ENCODE assay signal across 8 cellular contexts in genomic region chr5:273491-273890, GRCh38. TPM values are rescaled to one million over a fixed set of nuclear protein-coding genes. Genes with fewer than 3 reads are reported as not detected.
DNase-seq lines count a peak whose midpoint lies in the region; ATAC-seq, FAIRE-seq and TF ChIP-seq lines count a peak whose summit lies in the region.
"Not testable (repeated sequence)": the region's sequence is repeated elsewhere in the genome, so short reads cannot be mapped to it uniquely, and the experiment has no call there.

No MANE protein-coding gene starts in this region.

- H3K27me3 ChIP-seq in CD4-positive, alpha-beta memory T cell (ENCODE audit: insufficient read depth, low read length); IMR-90 (ENCODE audit: control insufficient read depth, insufficient read depth, low read length); SK-N-SH (ENCODE audit: insufficient read depth); GM12878 (replicated peaks in 1 of 2; ENCODE audit: control insufficient read depth in 2 of 2, insufficient read depth in 2 of 2, low read length in 1 of 2): not testable (repeated sequence)

- not testable (repeated sequence) for H3K9me3 ChIP-seq in CD4-positive, alpha-beta memory T cell (ENCODE audit: control insufficient read depth in 1 of 2, low read length in 2 of 2); IMR-90 (ENCODE audit: control insufficient read depth, insufficient read depth, low read length); SK-N-SH; GM12878 (replicated peaks; ENCODE audit: control insufficient read depth, insufficient read depth, low read length)

- in situ Hi-C loops in IMR-90 (cut with MboI; ENCODE audit: low sequenced_read_pairs); GM12878 (cut with MboI): not testable (repeated sequence)

- intact Hi-C loops in CD4-positive, alpha-beta memory T cell (cut with micrococcal nuclease) = loop anchor here (5.0 kb wide), 3 partner anchors 169 to 1359 kb away; partner anchors contain the start of genes CEP72 and EXOC3
- intact Hi-C loops in IMR-90 (cut with micrococcal nuclease); GM12878 (cut with micrococcal nuclease; ENCODE audit: unreplicated experiment); natural killer cell (cut with micrococcal nuclease): not testable (repeated sequence)

- dilution Hi-C loops in IMR-90 (cut with HindIII; ENCODE audit: low sequenced_read_pairs, unreplicated experiment) = not testable (repeated sequence)

- not testable (repeated sequence) for TF ChIP-seq EP300 in SK-N-SH (IDR thresholded peaks at IDR 0.05; ENCODE audit: borderline replicate concordance in 1 of 2, low read depth in 1 of 2, low read length in 1 of 2); GM12878 (IDR thresholded peaks at IDR 0.05; ENCODE audit: borderline replicate concordance in 1 of 2, control insufficient read depth in 1 of 2, low read depth in 2 of 2, low read length in 2 of 2)

- not testable (repeated sequence) for H2BK120ac ChIP-seq in IMR-90 (ENCODE audit: low read depth, low read length)

- H4K20me1 ChIP-seq in IMR-90 (ENCODE audit: insufficient read depth, low read length) (peaks cover 11% of the 10 kb centered on the region; the same call in 1 of the 2 replicates), SK-N-SH (ENCODE audit: insufficient read depth) (peaks cover 39% of the 10 kb centered on the region)
- not testable (repeated sequence) for H4K20me1 ChIP-seq in GM12878 (ENCODE audit: control insufficient read depth, insufficient read depth)

- H3K9me1 ChIP-seq in IMR-90 (ENCODE audit: insufficient read depth, low read length) = not testable (repeated sequence)

- not testable (repeated sequence) for FAIRE-seq in GM12878 (lab: Jason Lieb, UNC)

- ATAC-seq in IMR-90 (ENCODE audit: low read depth); GM12878; natural killer cell: not testable (repeated sequence)

- not testable (repeated sequence) for H3K4ac ChIP-seq in IMR-90 (ENCODE audit: low read depth, low read length)

- not testable (repeated sequence) for H3K4me3 ChIP-seq in CD4-positive, alpha-beta memory T cell (ENCODE audit: low read length in 2 of 2); IMR-90 (ENCODE audit: insufficient read depth, low read depth, low read length)
- H3K4me3 ChIP-seq in SK-N-SH (ENCODE audit: low read depth in 2 of 2, low read length in 1 of 2) (peak overlapping the region; percentile 68 to 93; a peak in 2 of 4 replicates), GM12878 (peak overlapping the region; percentile 76; the same call in 1 of the 2 replicates), fibroblast of the aortic adventitia (ENCODE audit: low read depth, low read length) (peak overlapping the region; percentile 40)

- no CpG with 5 or more reads among the region's 7 CpGs for whole genome bisulfite sequencing in IMR-90 (ENCODE audit: extremely low coverage in 2 of 2, insufficient read length in 1 of 2), 2 experiments
- 87% methylated on average over 7 of the region's 7 CpGs for WGBS in SK-N-SH (ENCODE audit: low lambda C conversion rate)
- 83% methylated on average over 7 of the region's 7 CpGs for WGBS in GM12878 (ENCODE audit: insufficient coverage, insufficient replicate concordance, low lambda C conversion rate, missing lambda C conversion rate)

- H3K4me2 ChIP-seq in IMR-90 (ENCODE audit: low read depth, low read length) = not testable (repeated sequence)
- H3K4me2 ChIP-seq in SK-N-SH (peak overlapping the region; percentile 86), GM12878 (ENCODE audit: control insufficient read depth, insufficient read depth) (peak overlapping the region; percentile 68; the same call in 1 of the 2 replicates)

- CTCF ChIA-PET in CD4-positive, alpha-beta memory T cell (lab: Charles Lee; ENCODE audit: partially characterized antibody); IMR-90 (lab: Yijun Ruan, JAX); SK-N-SH (lab: Yijun Ruan, JAX); GM12878 (lab: Yijun Ruan, JAX): not testable (repeated sequence)

- H3K56ac ChIP-seq in IMR-90 (ENCODE audit: extremely low read depth, insufficient read depth, low read length) = not testable (repeated sequence)

- H3K36me3 Mint-ChIP-seq in CD4-positive, alpha-beta memory T cell = peaks cover 0 to 39% of the 10 kb centered on the region in 2 donors
- not testable (repeated sequence) for H3K36me3 Mint-ChIP-seq in natural killer cell
- H3K36me3 Mint-ChIP-seq in stimulated activated naive CD8-positive, alpha-beta T cell treated with anti-CD3 and anti-CD28 coated beads, Interleukin-15, Interleukin-2, amounts not matched to agents 100 ng/mL and 50 ng/mL, for 24 hours (ENCODE audit: low read depth) = peaks cover 30% of the 10 kb centered on the region

- not testable (repeated sequence) for TF ChIP-seq POLR2A in IMR-90 (IDR thresholded peaks at IDR 0.05; ENCODE audit: low read depth, low read length); GM12878 (IDR thresholded peaks at IDR 0.05; ENCODE audit: low read depth, low read length)

- not testable (repeated sequence) for H4K91ac ChIP-seq in IMR-90 (ENCODE audit: insufficient read depth, low read depth, low read length)

- SMC1A ChIA-PET in GM12878 (lab: Charles Lee; ENCODE audit: uncharacterized antibody, unreplicated experiment) = not testable (repeated sequence)

- H3K79me2 ChIP-seq in SK-N-SH (ENCODE audit: insufficient read depth) = peaks cover 69% of the 10 kb centered on the region
- peaks cover 34% of the 10 kb centered on the region for H3K79me2 ChIP-seq in GM12878 (ENCODE audit: control insufficient read depth, insufficient read depth, low read length)

- H3K18ac ChIP-seq in IMR-90 (ENCODE audit: low read depth, low read length) = not testable (repeated sequence)

- DNase-seq in CD4-positive, alpha-beta memory T cell; IMR-90; SK-N-SH; GM12878 (ENCODE audit: low read depth, low spot score); fibroblast of the aortic adventitia (ENCODE audit: low read depth); natural killer cell: not testable (repeated sequence)
- DNase-seq in activated CD8-positive, alpha-beta memory T cell treated with anti-CD3 and anti-CD28 coated beads, Interleukin-2, amount 50 U/mL, for 48 hours = peak; percentile 38

- H2AK9ac ChIP-seq in IMR-90 (replicated peaks; ENCODE audit: low read depth, low read length, poor library complexity) = not testable (repeated sequence)

- peak overlapping the region in 6 of 7 donors; percentile 42 to 89 (median 69) for H3K27ac Mint-ChIP-seq in CD4-positive, alpha-beta memory T cell
- H3K27ac Mint-ChIP-seq in natural killer cell = peak overlapping the region; percentile 51 to 75
- H3K27ac Mint-ChIP-seq in stimulated activated naive CD8-positive, alpha-beta T cell treated with anti-CD3 and anti-CD28 coated beads, Interleukin-15, Interleukin-2, amounts not matched to agents 100 ng/mL and 50 ng/mL, for 24 hours = peak overlapping the region; percentile 59

- H3K27ac ChIP-seq in CD4-positive, alpha-beta memory T cell (ENCODE audit: low read depth, low read length); IMR-90 (ENCODE audit: insufficient read depth, low read length); SK-N-SH (ENCODE audit: low read depth in 2 of 2, low read length in 1 of 2); GM12878 (ENCODE audit: control insufficient read depth, insufficient read depth): not testable (repeated sequence)

- H2AK5ac ChIP-seq in IMR-90 (ENCODE audit: low read depth, low read length) = not testable (repeated sequence)

- not testable (repeated sequence) for H4K8ac ChIP-seq in IMR-90 (ENCODE audit: low read depth in 2 of 2, low read length in 2 of 2)

- POLR2A ChIA-PET in CD4-positive, alpha-beta memory T cell (lab: Charles Lee; ENCODE audit: partially characterized antibody); IMR-90 (lab: Charles Lee; ENCODE audit: unreplicated experiment); SK-N-SH (lab: Yijun Ruan, JAX); GM12878 (lab: Charles Lee): not testable (repeated sequence)

- not testable (repeated sequence) for H4K5ac ChIP-seq in IMR-90 (ENCODE audit: low read depth, low read length)

- peaks cover 18 to 52% (median 40%) of the 10 kb centered on the region in 4 donors for H3K4me1 Mint-ChIP-seq in CD4-positive, alpha-beta memory T cell
- peaks cover 32 to 52% of the 10 kb centered on the region in 2 donors for H3K4me1 Mint-ChIP-seq in natural killer cell
- peaks cover 39% of the 10 kb centered on the region for H3K4me1 Mint-ChIP-seq in stimulated activated naive CD8-positive, alpha-beta T cell treated with anti-CD3 and anti-CD28 coated beads, Interleukin-15, Interleukin-2, amounts not matched to agents 100 ng/mL and 50 ng/mL, for 24 hours (ENCODE audit: low read depth)

- H3K14ac ChIP-seq in IMR-90 (replicated peaks; ENCODE audit: low read depth, low read length) = not testable (repeated sequence)

- H3K79me1 ChIP-seq in IMR-90 (ENCODE audit: low read depth in 1 of 2, low read length in 2 of 2) = peaks cover 2 to 23% of the 10 kb centered on the region in 2 experiments; a peak in 3 of 4 replicates

- TF ChIP-seq CTCF in IMR-90 (conservative IDR thresholded peaks at IDR 0.05; ENCODE audit: low read depth, low read length); SK-N-SH (IDR thresholded peaks at IDR 0.05); GM12878 (IDR thresholded peaks at IDR 0.05 in 2 of 3, conservative IDR thresholded peaks at IDR 0.05 in 1 of 3; ENCODE audit: control insufficient read depth in 2 of 3, extremely low read depth in 1 of 3, insufficient read depth in 1 of 3, low read depth in 3 of 3, low read length in 3 of 3); fibroblast of the aortic adventitia (IDR thresholded peaks at IDR 0.05; ENCODE audit: insufficient read depth, low read length); natural killer cell (IDR thresholded peaks at IDR 0.05): not testable (repeated sequence)

- peak overlapping the region; percentile 58 to 91 (median 84) for H3K4me3 Mint-ChIP-seq in CD4-positive, alpha-beta memory T cell
- H3K4me3 Mint-ChIP-seq in natural killer cell = peak overlapping the region; percentile 91
- H3K4me3 Mint-ChIP-seq in stimulated activated naive CD8-positive, alpha-beta T cell treated with anti-CD3 and anti-CD28 coated beads, Interleukin-15, Interleukin-2, amounts not matched to agents 100 ng/mL and 50 ng/mL, for 24 hours = peak overlapping the region; percentile 75

- H3K27me3 Mint-ChIP-seq in CD4-positive, alpha-beta memory T cell; natural killer cell (ENCODE audit: low read depth in 2 of 2); stimulated activated naive CD8-positive, alpha-beta T cell treated with anti-CD3 and anti-CD28 coated beads, Interleukin-15, Interleukin-2, amounts not matched to agents 100 ng/mL and 50 ng/mL, for 24 hours: not testable (repeated sequence)

- H3K23ac ChIP-seq in IMR-90 (ENCODE audit: low read depth, low read length) = not testable (repeated sequence)

- H3F3A ChIP-seq in SK-N-SH (replicated peaks; ENCODE audit: insufficient read depth) = not testable (repeated sequence)

- H3K9me2 ChIP-seq in SK-N-SH = not testable (repeated sequence)

- peaks cover 19% of the 10 kb centered on the region for H3K36me3 ChIP-seq in CD4-positive, alpha-beta memory T cell (ENCODE audit: insufficient read depth, low read length)
- H3K36me3 ChIP-seq in IMR-90 (ENCODE audit: control insufficient read depth, insufficient read depth, low read length) (peaks cover 13% of the 10 kb centered on the region), SK-N-SH (replicated peaks in 1 of 2; ENCODE audit: control insufficient read depth in 1 of 2, insufficient read depth in 2 of 2, low read length in 1 of 2) (peaks cover 24 to 26% of the 10 kb centered on the region in 2 experiments)
- not testable (repeated sequence) for H3K36me3 ChIP-seq in GM12878 (ENCODE audit: control insufficient read depth in 2 of 2, insufficient read depth in 2 of 2, low read length in 1 of 2)

- not testable (repeated sequence) for TF ChIP-seq RAD21 in IMR-90 (IDR thresholded peaks at IDR 0.05; ENCODE audit: low read length); SK-N-SH (IDR thresholded peaks at IDR 0.05; ENCODE audit: low read length); GM12878 (IDR thresholded peaks at IDR 0.05; ENCODE audit: insufficient read depth, low read depth, low read length)

- RAD21 ChIA-PET in GM12878 (lab: Charles Lee; ENCODE audit: unreplicated experiment) = not testable (repeated sequence)

- H3K9me3 Mint-ChIP-seq in CD4-positive, alpha-beta memory T cell; natural killer cell; stimulated activated naive CD8-positive, alpha-beta T cell treated with anti-CD3 and anti-CD28 coated beads, Interleukin-15, Interleukin-2, amounts not matched to agents 100 ng/mL and 50 ng/mL, for 24 hours: not testable (repeated sequence)

- H2BK15ac ChIP-seq in IMR-90 (ENCODE audit: low read depth, low read length) = not testable (repeated sequence)

- not testable (repeated sequence) for BruUV-seq in IMR-90 (replicated peaks; lab: Mats Ljungman, UMichigan); GM12878 (replicated peaks; lab: Mats Ljungman, UMichigan)

- H2AFZ ChIP-seq in IMR-90 (replicated peaks; ENCODE audit: low read length, poor library complexity); SK-N-SH (ENCODE audit: low read depth); GM12878 (ENCODE audit: control insufficient read depth, low read depth, low read length): not testable (repeated sequence)

- not testable (repeated sequence) for H3K9ac ChIP-seq in IMR-90 (ENCODE audit: low read depth, low read length); GM12878 (ENCODE audit: control insufficient read depth, insufficient read depth, low read length)
- H3K9ac ChIP-seq in SK-N-SH = peak overlapping the region; percentile 80; the same call in 1 of the 2 replicates

- not testable (repeated sequence) for H2BK20ac ChIP-seq in IMR-90 (ENCODE audit: low read depth, low read length)

- H3K4me1 ChIP-seq in CD4-positive, alpha-beta memory T cell (ENCODE audit: insufficient read depth, low read length) = peaks cover 38% of the 10 kb centered on the region
- not testable (repeated sequence) for H3K4me1 ChIP-seq in IMR-90 (ENCODE audit: control insufficient read depth, insufficient read depth, low read length); SK-N-SH (ENCODE audit: control insufficient read depth in 1 of 2, insufficient read depth in 2 of 2, low read depth in 1 of 2, low read length in 1 of 2); GM12878 (ENCODE audit: control insufficient read depth, insufficient read depth, low read length)

- not testable (repeated sequence) for H2BK5ac ChIP-seq in IMR-90 (ENCODE audit: low read depth, low read length, poor library complexity, severe bottlenecking)

RNA-seq across cellular contexts. Expression of gene PDCD6, which starts 2.0 kb away (rescaled TPM):
- total RNA-seq in CD4-positive, alpha-beta memory T cell = 10 to 100 TPM; 86.5 to 95.8 TPM
- polyA plus RNA-seq in CD4-positive, alpha-beta memory T cell = 100 to 1,000 TPM; 204 to 227 TPM
- total RNA-seq in IMR-90 (2012; rRNA removed) (158 and 168 TPM in 2 replicates), GM12878 (2014; rRNA removed) (144 and 148 TPM in 2 replicates), GM12878 (2014; rRNA removed; fragmentation: Illumina TruSeq; extraction: Trizol) (105 and 111 TPM in 2 replicates), GM12878 (2021) (91.5 and 92.5 TPM in 2 replicates), fibroblast of the aortic adventitia (ENCODE audit: low replicate concordance) (59.1 and 83.7 TPM in 2 replicates), natural killer cell (10 to 100 TPM; 49.6 to 65.6 (median 57.7) TPM)
- polyA plus RNA-seq in IMR-90 (2012; rRNA removed) (198 and 212 TPM in 2 replicates), SK-N-SH (2012; rRNA removed) (323 and 347 TPM in 2 replicates), GM12878 (2011; rRNA removed) (253 and 286 TPM in 2 replicates), GM12878 (2014; fragmentation: Illumina TruSeq; extraction: Trizol) (97.2 and 108 TPM in 2 replicates), GM12878 (2014; fragmentation: Nextera tagmentation; extraction: Ambion mirVana) (10 to 100 TPM; 28.6 to 58.4 TPM), GM12878 (2014; rRNA removed) (135 and 154 TPM in 2 replicates), GM12878 (2016; fragmentation: Nextera tagmentation; extraction: Ambion mirVana) (100 to 1,000 TPM; 228 TPM)
- 189 and 290 TPM in 2 replicates for polyA plus RNA-seq in IMR-90 (2012; cell fraction: cytosol; rRNA removed)
- polyA plus RNA-seq in IMR-90 (2012; cell fraction: nucleus; rRNA removed; ENCODE audit: low replicate concordance) = 198 and 241 TPM in 2 replicates
- polyA plus RNA-seq in SK-N-SH (2012; cell fraction: cytosol; rRNA removed) = 349 and 362 TPM in 2 replicates
- polyA plus RNA-seq in SK-N-SH (2012; cell fraction: nucleus; rRNA removed) = 226 and 288 TPM in 2 replicates
- 142 and 166 TPM in 2 replicates for total RNA-seq in GM12878 (2013; cell fraction: nucleolus; rRNA removed)
- 77.7 TPM for polyA plus RNA-seq in GM12878 (2011; ENCODE audit: low read depth)
- 255 and 280 TPM in 2 replicates for polyA plus RNA-seq in GM12878 (2011; cell fraction: cytosol; rRNA removed)
- 244 and 248 TPM in 2 replicates for polyA plus RNA-seq in GM12878 (2011; cell fraction: nucleus; rRNA removed)
- polyA plus RNA-seq in GM12878 (2012) = 106 and 107 TPM in 2 replicates
- polyA minus RNA-seq in GM12878 (2011; rRNA and poly(A)+ RNA removed) = 147 and 226 TPM in 2 replicates
- 50.9 and 61.4 TPM in 2 replicates for polyA minus RNA-seq in GM12878 (2011; cell fraction: cytosol; rRNA and poly(A)+ RNA removed)
- polyA minus RNA-seq in GM12878 (2011; cell fraction: nucleus; rRNA and poly(A)+ RNA removed) = 39.8 and 66.9 TPM in 2 replicates

RNA-seq across cellular contexts. Expression of gene AHRR, which starts 48.0 kb away (rescaled TPM):
- total RNA-seq in CD4-positive, alpha-beta memory T cell = 1 to 10 TPM; 1.2 to 2.7 TPM
- under 1 TPM; 0.23 to 0.32 TPM for polyA plus RNA-seq in CD4-positive, alpha-beta memory T cell
- total RNA-seq in IMR-90 (2012; rRNA removed) (15.6 and 16.7 TPM in 2 replicates), GM12878 (2014; rRNA removed) (19.6 and 22.1 TPM in 2 replicates), GM12878 (2014; rRNA removed; fragmentation: Illumina TruSeq; extraction: Trizol) (9.4 and 11.7 TPM in 2 replicates), GM12878 (2021) (27.8 and 35.2 TPM in 2 replicates), fibroblast of the aortic adventitia (ENCODE audit: low replicate concordance) (8.8 and 31.9 TPM in 2 replicates), natural killer cell (1 to 10 TPM in 2 of 3 donors, under 1 TPM in 1; 0.88 to 1.4 (median 1.2) TPM)
- polyA plus RNA-seq in IMR-90 (2012; rRNA removed) (36.1 and 37.1 TPM in 2 replicates), SK-N-SH (2012; rRNA removed) (0.71 and 0.99 TPM in 2 replicates), GM12878 (2011; rRNA removed) (13.5 and 17.3 TPM in 2 replicates), GM12878 (2014; fragmentation: Illumina TruSeq; extraction: Trizol) (5.7 and 10.8 TPM in 2 replicates), GM12878 (2014; fragmentation: Nextera tagmentation; extraction: Ambion mirVana) (1 to 10 TPM in 1 of 2 experiments, under 1 TPM in 1; 0.90 to 1.1 TPM), GM12878 (2014; rRNA removed) (29.8 and 30.6 TPM in 2 replicates), GM12878 (2016; fragmentation: Nextera tagmentation; extraction: Ambion mirVana) (10 to 100 TPM; 21.1 to 21.3 TPM)
- polyA plus RNA-seq in IMR-90 (2012; cell fraction: cytosol; rRNA removed) = 24.9 and 33.9 TPM in 2 replicates
- polyA plus RNA-seq in IMR-90 (2012; cell fraction: nucleus; rRNA removed; ENCODE audit: low replicate concordance) = 77.0 and 141 TPM in 2 replicates
- 0.40 and 0.49 TPM in 2 replicates for polyA plus RNA-seq in SK-N-SH (2012; cell fraction: cytosol; rRNA removed)
- polyA plus RNA-seq in SK-N-SH (2012; cell fraction: nucleus; rRNA removed) = 3.2 and 3.3 TPM in 2 replicates
- total RNA-seq in GM12878 (2013; cell fraction: nucleolus; rRNA removed) = 101 and 129 TPM in 2 replicates
- 8.4 TPM for polyA plus RNA-seq in GM12878 (2011; ENCODE audit: low read depth)
- 26.3 and 28.6 TPM in 2 replicates for polyA plus RNA-seq in GM12878 (2011; cell fraction: cytosol; rRNA removed)
- 92.9 and 105 TPM in 2 replicates for polyA plus RNA-seq in GM12878 (2011; cell fraction: nucleus; rRNA removed)
- 23.5 and 31.3 TPM in 2 replicates for polyA plus RNA-seq in GM12878 (2012)
- polyA minus RNA-seq in GM12878 (2011; rRNA and poly(A)+ RNA removed) = 8.8 and 21.8 TPM in 2 replicates
- polyA minus RNA-seq in GM12878 (2011; cell fraction: cytosol; rRNA and poly(A)+ RNA removed) = 6.5 and 7.8 TPM in 2 replicates
- polyA minus RNA-seq in GM12878 (2011; cell fraction: nucleus; rRNA and poly(A)+ RNA removed) = 24.8 and 31.4 TPM in 2 replicates

RNA-seq across cellular contexts. Expression of gene SDHA, which starts 55.4 kb away (rescaled TPM):
- total RNA-seq in CD4-positive, alpha-beta memory T cell = 100 to 1,000 TPM; 131 to 136 TPM
- polyA plus RNA-seq in CD4-positive, alpha-beta memory T cell = 100 to 1,000 TPM; 214 to 240 TPM
- total RNA-seq in IMR-90 (2012; rRNA removed) (105 and 122 TPM in 2 replicates), GM12878 (2014; rRNA removed) (76.7 and 79.9 TPM in 2 replicates), GM12878 (2014; rRNA removed; fragmentation: Illumina TruSeq; extraction: Trizol) (74.9 and 82.0 TPM in 2 replicates), GM12878 (2021) (124 and 128 TPM in 2 replicates), fibroblast of the aortic adventitia (ENCODE audit: low replicate concordance) (92.6 and 116 TPM in 2 replicates), natural killer cell (100 to 1,000 TPM; 173 to 183 (median 173) TPM)
- polyA plus RNA-seq in IMR-90 (2012; rRNA removed) (120 and 121 TPM in 2 replicates), SK-N-SH (2012; rRNA removed) (95.7 and 106 TPM in 2 replicates), GM12878 (2011; rRNA removed) (80.6 and 141 TPM in 2 replicates), GM12878 (2014; fragmentation: Illumina TruSeq; extraction: Trizol) (48.0 and 79.2 TPM in 2 replicates), GM12878 (2014; fragmentation: Nextera tagmentation; extraction: Ambion mirVana) (100 to 1,000 TPM in 1 of 2 experiments, 10 to 100 TPM in 1; 63.3 to 122 TPM), GM12878 (2014; rRNA removed) (85.5 and 94.7 TPM in 2 replicates), GM12878 (2016; fragmentation: Nextera tagmentation; extraction: Ambion mirVana) (100 to 1,000 TPM; 193 to 205 TPM)
- 120 and 126 TPM in 2 replicates for polyA plus RNA-seq in IMR-90 (2012; cell fraction: cytosol; rRNA removed)
- 104 and 113 TPM in 2 replicates for polyA plus RNA-seq in IMR-90 (2012; cell fraction: nucleus; rRNA removed; ENCODE audit: low replicate concordance)
- 70.6 and 86.5 TPM in 2 replicates for polyA plus RNA-seq in SK-N-SH (2012; cell fraction: cytosol; rRNA removed)
- polyA plus RNA-seq in SK-N-SH (2012; cell fraction: nucleus; rRNA removed) = 76.6 and 77.1 TPM in 2 replicates
- 220 and 264 TPM in 2 replicates for total RNA-seq in GM12878 (2013; cell fraction: nucleolus; rRNA removed)
- polyA plus RNA-seq in GM12878 (2011; ENCODE audit: low read depth) = 123 TPM
- 120 and 144 TPM in 2 replicates for polyA plus RNA-seq in GM12878 (2011; cell fraction: cytosol; rRNA removed)
- polyA plus RNA-seq in GM12878 (2011; cell fraction: nucleus; rRNA removed) = 211 and 246 TPM in 2 replicates
- polyA plus RNA-seq in GM12878 (2012) = 122 and 133 TPM in 2 replicates
- 192 and 223 TPM in 2 replicates for polyA minus RNA-seq in GM12878 (2011; rRNA and poly(A)+ RNA removed)
- polyA minus RNA-seq in GM12878 (2011; cell fraction: cytosol; rRNA and poly(A)+ RNA removed) = 46.5 and 57.5 TPM in 2 replicates
- polyA minus RNA-seq in GM12878 (2011; cell fraction: nucleus; rRNA and poly(A)+ RNA removed) = 129 and 210 TPM in 2 replicates

RNA-seq across cellular contexts. Expression of gene CCDC127, which starts 55.5 kb away (rescaled TPM):
- total RNA-seq in CD4-positive, alpha-beta memory T cell = 1 to 10 TPM; 6.7 to 7.7 TPM
- polyA plus RNA-seq in CD4-positive, alpha-beta memory T cell = 1 to 10 TPM; 2.9 to 5.1 TPM
- total RNA-seq in IMR-90 (2012; rRNA removed) (3.9 and 4.4 TPM in 2 replicates), GM12878 (2014; rRNA removed) (2.3 and 3.4 TPM in 2 replicates), GM12878 (2014; rRNA removed; fragmentation: Illumina TruSeq; extraction: Trizol) (1.9 and 2.1 TPM in 2 replicates), GM12878 (2021) (2.9 and 4.1 TPM in 2 replicates), fibroblast of the aortic adventitia (ENCODE audit: low replicate concordance) (8.2 and 8.3 TPM in 2 replicates), natural killer cell (1 to 10 TPM; 4.4 to 6.2 (median 5.4) TPM)
- polyA plus RNA-seq in IMR-90 (2012; rRNA removed) (3.2 TPM in 2 replicates), SK-N-SH (2012; rRNA removed) (3.7 and 3.9 TPM in 2 replicates), GM12878 (2011; rRNA removed) (2.1 and 2.2 TPM in 2 replicates), GM12878 (2014; fragmentation: Illumina TruSeq; extraction: Trizol) (1.4 and 1.9 TPM in 2 replicates), GM12878 (2014; fragmentation: Nextera tagmentation; extraction: Ambion mirVana) (1 to 10 TPM; 2.8 to 3.8 TPM), GM12878 (2014; rRNA removed) (2.2 and 3.7 TPM in 2 replicates), GM12878 (2016; fragmentation: Nextera tagmentation; extraction: Ambion mirVana) (1 to 10 TPM; 6.5 to 6.9 TPM)
- polyA plus RNA-seq in IMR-90 (2012; cell fraction: cytosol; rRNA removed) = 2.2 and 2.4 TPM in 2 replicates
- polyA plus RNA-seq in IMR-90 (2012; cell fraction: nucleus; rRNA removed; ENCODE audit: low replicate concordance) = 1.5 and 2.8 TPM in 2 replicates
- 3.7 and 3.9 TPM in 2 replicates for polyA plus RNA-seq in SK-N-SH (2012; cell fraction: cytosol; rRNA removed)
- polyA plus RNA-seq in SK-N-SH (2012; cell fraction: nucleus; rRNA removed) = 3.1 TPM in 2 replicates
- total RNA-seq in GM12878 (2013; cell fraction: nucleolus; rRNA removed) = 7.6 and 9.0 TPM in 2 replicates
- polyA plus RNA-seq in GM12878 (2011; ENCODE audit: low read depth) = 1.2 TPM
- polyA plus RNA-seq in GM12878 (2011; cell fraction: cytosol; rRNA removed) = 2.0 TPM in 2 replicates
- 2.6 and 2.9 TPM in 2 replicates for polyA plus RNA-seq in GM12878 (2011; cell fraction: nucleus; rRNA removed)
- 2.5 and 3.4 TPM in 2 replicates for polyA plus RNA-seq in GM12878 (2012)
- polyA minus RNA-seq in GM12878 (2011; rRNA and poly(A)+ RNA removed) = 2.3 and 2.4 TPM in 2 replicates
- 0.94 and 1.2 TPM in 2 replicates for polyA minus RNA-seq in GM12878 (2011; cell fraction: cytosol; rRNA and poly(A)+ RNA removed)
- polyA minus RNA-seq in GM12878 (2011; cell fraction: nucleus; rRNA and poly(A)+ RNA removed) = 4.2 and 8.7 TPM in 2 replicates
